7 cellular contexts compared by ENCODE assay signal in genomic region chr6:135675862-135676261, GRCh38.
DNase-seq lines count a peak whose midpoint lies in the region; ATAC-seq and TF ChIP-seq lines count a peak whose summit lies in the region.

No MANE protein-coding gene starts in this region.

- peak; percentile 22 for DNase-seq in GM10266 (ENCODE audit: extremely low spot score)
- DNase-seq in HPDE6-E6E7 (ENCODE audit: extremely low spot score): peak; percentile 27
- peak; percentile 56 for DNase-seq in RPMI7951 (ENCODE audit: low read depth)
- DNase-seq in cerebellar cortex (ENCODE audit: low spot score): peak; percentile 4
- peak; percentile 16 for DNase-seq in progenitor cell of endocrine pancreas (ENCODE audit: low spot score, unreplicated experiment)

- peak; percentile 30 for TF ChIP-seq CTCF in GM10266 (IDR thresholded peaks at IDR 0.05; ENCODE audit: control insufficient read depth, insufficient read depth, low read depth, missing control alignments)
- peak; percentile 80 for TF ChIP-seq CTCF in progenitor cell of endocrine pancreas (IDR thresholded peaks at IDR 0.05; ENCODE audit: unreplicated experiment)

- H3K36me3 Mint-ChIP-seq in progenitor cell of endocrine pancreas (ENCODE audit: insufficient read depth): no peaks in the 10 kb centered on the region

- H3K27me3 Mint-ChIP-seq in progenitor cell of endocrine pancreas: no peaks in the 10 kb centered on the region

- peaks cover 2% of the 10 kb centered on the region for H3K4me1 Mint-ChIP-seq in progenitor cell of endocrine pancreas (ENCODE audit: low read depth)

- ATAC-seq in GM19328 (IDR thresholded peaks at IDR 0.05; ENCODE audit: unreplicated experiment) (no peak), GM21528 (IDR thresholded peaks at IDR 0.05; ENCODE audit: low FRiP score, unreplicated experiment) (no peak)

- H3K9me3 Mint-ChIP-seq in progenitor cell of endocrine pancreas (ENCODE audit: low read depth): no peaks in the 10 kb centered on the region

- H3K27ac Mint-ChIP-seq in progenitor cell of endocrine pancreas: no peak overlapping the region

- no peak overlapping the region for H3K4me3 Mint-ChIP-seq in progenitor cell of endocrine pancreas (ENCODE audit: low read depth)

Comparison
In these comparisons a context has a peak if more than half of its experiments do, and no peak if none do; other contexts are left out.
1. DNase-seq: peak in every context shown above with its lines; median percentile 56 in RPMI7951; 27 in HPDE6-E6E7; 22 in GM10266; 16 in progenitor cell of endocrine pancreas; 4 in cerebellar cortex.